ENCODE assay signal across 8 cellular contexts in genomic region chr6:134176283-134176975, GRCh38.
DNase-seq lines count a peak whose midpoint lies in the region; ATAC-seq and TF ChIP-seq lines count a peak whose summit lies in the region.

No MANE protein-coding gene starts in this region.

- peaks cover 1% of the 10 kb centered on the region for H3K36me3 Mint-ChIP-seq in stimulated activated memory B cell treated with anti-CD40 and anti-IgM and Interleukin-4, amounts not matched to agents 10 μg/mL and 1 μg/mL and 100 μg/mL, for 72 hours

- BruUV-seq in OCI-LY7 (replicated peaks; lab: Mats Ljungman, UMichigan) = no TSS peak

- peaks cover 35% of the 10 kb centered on the region for H3K4me1 ChIP-seq in OCI-LY7 (ENCODE audit: insufficient read depth, low read length, poor library complexity, severe bottlenecking)

- H2AFZ ChIP-seq in OCI-LY7 (ENCODE audit: low read length) = no peak overlapping the region

- DNase-seq in AG08396 (ENCODE audit: low spot score) = peak; percentile 45
- peak; percentile 24 for DNase-seq in LHCN-M2 (ENCODE audit: low read depth)
- DNase-seq in OCI-LY7 (ENCODE audit: low spot score) = no peak

- H3K27ac Mint-ChIP-seq in stimulated activated memory B cell treated with anti-CD40 and anti-IgM and Interleukin-4, amounts not matched to agents 10 μg/mL and 1 μg/mL and 100 μg/mL, for 72 hours = peak overlapping the region; percentile 75

- TF ChIP-seq CTCF in OCI-LY7 (conservative IDR thresholded peaks at IDR 0.05; ENCODE audit: low read length) = no peak

- POLR2A ChIA-PET in OCI-LY7 (lab: Charles Lee) = interaction anchor here (0.9 to 1.6 kb wide), 2 partner anchors 11 to 19 kb away, joined by 3 read pairs; no protein-coding TSS in a partner anchor

- H3K27ac ChIP-seq in cingulate gyrus (ENCODE audit: low read depth, low read length) = peak overlapping the region; percentile 96
- peak overlapping the region; percentile 97 for H3K27ac ChIP-seq in layer of hippocampus (ENCODE audit: low read depth, low read length)
- no peak overlapping the region for H3K27ac ChIP-seq in OCI-LY7 (ENCODE audit: low read depth, low read length, poor library complexity, severe bottlenecking)

- no peaks in the 10 kb centered on the region for H3K9me3 Mint-ChIP-seq in stimulated activated memory B cell treated with anti-CD40 and anti-IgM and Interleukin-4, amounts not matched to agents 10 μg/mL and 1 μg/mL and 100 μg/mL, for 72 hours

- ATAC-seq in stimulated activated memory B cell treated with anti-CD40 and anti-IgM and Interleukin-4, amounts not matched to agents 10 μg/mL and 1 μg/mL and 100 μg/mL, for 72 hours = no peak
- ATAC-seq in GM21737 (IDR thresholded peaks at IDR 0.05; ENCODE audit: unreplicated experiment) (no peak), HG02938 (IDR thresholded peaks at IDR 0.05; ENCODE audit: unreplicated experiment) (no peak)

- H3K27me3 ChIP-seq in layer of hippocampus (ENCODE audit: control insufficient read depth, insufficient read depth, low read length) = no peaks in the 10 kb centered on the region

- peaks cover 48% of the 10 kb centered on the region for H3K4me1 Mint-ChIP-seq in stimulated activated memory B cell treated with anti-CD40 and anti-IgM and Interleukin-4, amounts not matched to agents 10 μg/mL and 1 μg/mL and 100 μg/mL, for 72 hours

- H4K20me1 ChIP-seq in OCI-LY7 (ENCODE audit: insufficient read depth, low read length) = no peaks in the 10 kb centered on the region

- CTCF ChIA-PET in OCI-LY7 (lab: Charles Lee; ENCODE audit: unreplicated experiment) = no interaction called here

- no peaks in the 10 kb centered on the region for H3K9me3 ChIP-seq in OCI-LY7 (ENCODE audit: low read length)

- H3K4me3 Mint-ChIP-seq in stimulated activated memory B cell treated with anti-CD40 and anti-IgM and Interleukin-4, amounts not matched to agents 10 μg/mL and 1 μg/mL and 100 μg/mL, for 72 hours = peak overlapping the region; percentile 90

- intact Hi-C loops in OCI-LY7 (cut with micrococcal nuclease; ENCODE audit: unreplicated experiment) = loop anchor here (5.0 to 10.0 kb wide), 3 partner anchors 278 to 1258 kb away; no protein-coding TSS in a partner anchor

- H3K27me3 Mint-ChIP-seq in stimulated activated memory B cell treated with anti-CD40 and anti-IgM and Interleukin-4, amounts not matched to agents 10 μg/mL and 1 μg/mL and 100 μg/mL, for 72 hours = no peaks in the 10 kb centered on the region

- no peaks in the 10 kb centered on the region for H3K9me2 ChIP-seq in OCI-LY7 (ENCODE audit: insufficient read depth, low read length)

- peaks cover 19% of the 10 kb centered on the region for H3K36me3 ChIP-seq in OCI-LY7 (ENCODE audit: insufficient read depth, low read length)

- no peaks in the 10 kb centered on the region for H3K79me2 ChIP-seq in OCI-LY7 (ENCODE audit: insufficient read depth, low read depth, low read length)

- H3K4me3 ChIP-seq in OCI-LY7 (ENCODE audit: low read depth, low read length, poor library complexity, severe bottlenecking) = no peak overlapping the region

- no peak overlapping the region for H3K4me2 ChIP-seq in OCI-LY7 (ENCODE audit: low read length)
